ENCODE assay signal across 8 cellular contexts in the genomic region with DNA sequence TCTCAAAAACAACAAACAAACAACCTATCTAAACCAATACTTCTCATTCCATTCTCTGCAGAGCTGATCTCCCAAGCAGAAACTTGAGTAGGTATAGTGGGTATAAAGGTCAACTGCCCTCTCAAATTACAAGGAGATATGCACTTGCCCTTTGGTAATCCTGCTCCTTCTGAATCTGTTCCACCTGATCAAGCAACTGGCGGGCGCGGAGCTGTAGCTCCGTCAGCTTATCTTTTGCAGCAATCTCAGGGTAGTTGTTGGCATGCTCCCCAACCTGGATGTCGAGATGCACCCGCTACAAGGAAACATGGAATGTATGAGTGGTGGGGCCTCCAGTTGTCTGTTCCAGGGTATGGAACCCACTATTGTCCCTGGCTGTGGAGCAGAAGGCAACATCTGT. TPM values are rescaled to one million over a fixed set of nuclear protein-coding genes. Genes with fewer than 3 reads are reported as not detected.
DNase-seq lines count a peak whose midpoint lies in the region; ATAC-seq and TF ChIP-seq lines count a peak whose summit lies in the region.

No MANE protein-coding gene starts in this region.

- H3K9ac ChIP-seq in mucosa of stomach (ENCODE audit: low read length), result peak overlapping the region; percentile 92

- no peak overlapping the region for H3K27ac ChIP-seq in ACC112 (ENCODE audit: low read depth, low read length)
- peak overlapping the region in 1 of 2 donors; percentile 96 for H3K27ac ChIP-seq in breast epithelium

- no peak overlapping the region for H2AFZ ChIP-seq in ACC112 (ENCODE audit: low read length, unreplicated experiment)

- no peak for TF ChIP-seq POLR2A in breast epithelium (IDR thresholded peaks at IDR 0.05)

- peaks cover 5% of the 10 kb centered on the region for H3K36me3 ChIP-seq in ACC112 (ENCODE audit: insufficient read depth, low read length)
- H3K36me3 ChIP-seq in breast epithelium, result peaks cover 7% of the 10 kb centered on the region
- H3K36me3 ChIP-seq in mucosa of stomach (ENCODE audit: control insufficient read depth, insufficient read depth, low read length), result peaks cover 5% of the 10 kb centered on the region

- H3K4me1 ChIP-seq in ACC112 (ENCODE audit: control insufficient read depth, insufficient read depth, low read length, unreplicated experiment), result peaks cover 11% of the 10 kb centered on the region
- peaks cover 0 to 10% of the 10 kb centered on the region in 2 donors for H3K4me1 ChIP-seq in breast epithelium
- peaks cover 19% of the 10 kb centered on the region for H3K4me1 ChIP-seq in mucosa of stomach (ENCODE audit: control insufficient read depth, insufficient read depth, low read length)

- H3K9me3 ChIP-seq in breast epithelium (no peaks in the 10 kb centered on the region), mucosa of stomach (ENCODE audit: control insufficient read depth, low read length) (no peaks in the 10 kb centered on the region)

- TF ChIP-seq CTCF in breast epithelium (IDR thresholded peaks at IDR 0.05), result no peak

- ATAC-seq in HG02678 (IDR thresholded peaks at IDR 0.05; ENCODE audit: unreplicated experiment), result no peak

- intact Hi-C loops in breast epithelium (cut with DNase I; ENCODE audit: low total_unique reads), result no loop called here

- H3K4me3 ChIP-seq in ACC112 (ENCODE audit: low read depth, low read length), result peak overlapping the region; percentile 100
- H3K4me3 ChIP-seq in breast epithelium, result peak overlapping the region; percentile 80 to 94 (median 81)
- H3K4me3 ChIP-seq in mucosa of stomach (ENCODE audit: low read length), result peak overlapping the region; percentile 80

- peaks cover 16% of the 10 kb centered on the region for H3K79me2 ChIP-seq in ACC112 (ENCODE audit: control insufficient read depth, insufficient read depth, low read length, unreplicated experiment)

- no peaks in the 10 kb centered on the region for H3K27me3 ChIP-seq in ACC112 (ENCODE audit: insufficient read depth, low read length)
- H3K27me3 ChIP-seq in breast epithelium, result no peaks in the 10 kb centered on the region
- H3K27me3 ChIP-seq in mucosa of stomach (ENCODE audit: control insufficient read depth, insufficient read depth, low read length), result no peaks in the 10 kb centered on the region

- DNase-seq in HT-29 (ENCODE audit: low spot score), result peak; percentile 63
- no peak for DNase-seq in breast epithelium (ENCODE audit: low spot score in 2 of 2)
- no peak for DNase-seq in NCI-H446 treated with DMSO at 0.1 percent for 48 hours (lab: John Stamatoyannopoulos, UW)
- no peak for DNase-seq in SW 1271 (lab: John Stamatoyannopoulos, UW)
- DNase-seq in stimulated activated naive CD4-positive, alpha-beta T cell (lab: John Stamatoyannopoulos, UW), result no peak

RNA-seq across cellular contexts. Expression of a gene that starts 1.1 kb away (rescaled TPM):
- 119 and 134 TPM in 2 replicates for total RNA-seq in HT-29 (2014; rRNA removed; shearing (Covaris generic))
- total RNA-seq in breast epithelium, result 100 to 1,000 TPM; 143 to 208 (median 171) TPM

RNA-seq across cellular contexts. Expression of a gene that starts 7.2 kb away (rescaled TPM):
- total RNA-seq in HT-29 (2014; rRNA removed; shearing (Covaris generic)), result 147 and 164 TPM in 2 replicates
- 10 to 100 TPM; 48.6 to 61.9 (median 61.8) TPM for total RNA-seq in breast epithelium

RNA-seq across cellular contexts. Expression of a gene that starts 25.5 kb away (rescaled TPM):
- 72.0 and 81.6 TPM in 2 replicates for total RNA-seq in HT-29 (2014; rRNA removed; shearing (Covaris generic))
- total RNA-seq in breast epithelium, result 10 to 100 TPM; 45.7 to 67.5 (median 46.2) TPM

RNA-seq across cellular contexts. Expression of a gene that starts 39.8 kb away (rescaled TPM):
- 0.13 and 0.31 TPM in 2 replicates for total RNA-seq in HT-29 (2014; rRNA removed; shearing (Covaris generic))
- total RNA-seq in breast epithelium, result under 1 TPM; 0.16 to 0.33 (median 0.29) TPM
